Comparison of ENCODE assay signal across 9 cellular contexts in genomic region chr6:32974541-32975308, GRCh38. TPM values are rescaled to one million over a fixed set of nuclear protein-coding genes. Genes with fewer than 3 reads are reported as not detected.
A peak's percentile ranks its signal among the peaks of the same experiment; 100 is the strongest.
DNase-seq lines count a peak whose midpoint lies in the region; ATAC-seq and TF ChIP-seq lines count a peak whose summit lies in the region.
"Had no signal": no experiment of that assay in that cellular context is flagged by ENCODE, and none has a peak within 500 bp of the region (broad histone marks: within the 10 kb centered on the region; RNA-seq: fewer than 3 reads in every experiment).

No MANE protein-coding gene starts in this region.

- no peaks in the 10 kb centered on the region for H3K27me3 Mint-ChIP-seq in activated naive CD4-positive, alpha-beta T cell treated with anti-CD3 and anti-CD28 coated beads, Interleukin-2, amount 50 U/mL, for 24 hours
- H3K27me3 Mint-ChIP-seq in activated naive CD8-positive, alpha-beta T cell treated with anti-CD3 and anti-CD28 coated beads, Interleukin-2, amount 50 U/mL, for 24 hours: no peaks in the 10 kb centered on the region

- TF ChIP-seq CTCF in lower leg skin (IDR thresholded peaks at IDR 0.05): no peak
- no peak for TF ChIP-seq CTCF in transverse colon (IDR thresholded peaks at IDR 0.05)

- WGBS in lower leg skin, 2 donors: 2 to 5% methylated on average over 11 to 14 of the region's 14 CpGs
- 4 to 10% methylated on average over 2 to 14 of the region's 14 CpGs for WGBS in transverse colon (ENCODE audit: low coverage in 1 of 2), 2 donors

- in situ Hi-C loops in transverse colon (cut with MboI; ENCODE audit: low pct_ligation_motif_present in 1 of 4, low pct_unique_long_range_greater_than_20kb in 1 of 4, low sequenced_read_pairs in 3 of 4): loop anchor here in 3 of 4 donors (10.0 to 25.0 kb wide), 3 partner anchors 87 to 438 kb away; partner anchors contain the start of genes CUTA (in 1 of the 3), PHF1 (in 1 of the 3) and SYNGAP1 (in 1 of the 3)

- peaks cover 63% of the 10 kb centered on the region for H3K36me3 Mint-ChIP-seq in activated naive CD4-positive, alpha-beta T cell treated with anti-CD3 and anti-CD28 coated beads, Interleukin-2, amount 50 U/mL, for 24 hours
- peaks cover 97% of the 10 kb centered on the region for H3K36me3 Mint-ChIP-seq in activated naive CD8-positive, alpha-beta T cell treated with anti-CD3 and anti-CD28 coated beads, Interleukin-2, amount 50 U/mL, for 24 hours (ENCODE audit: low read depth)

- no peak for TF ChIP-seq EP300 in transverse colon (IDR thresholded peaks at IDR 0.05; ENCODE audit: low read depth)

- H3K4me3 Mint-ChIP-seq in activated naive CD4-positive, alpha-beta T cell treated with anti-CD3 and anti-CD28 coated beads, Interleukin-2, amount 50 U/mL, for 24 hours: peak overlapping the region; percentile 97
- peak overlapping the region; percentile 97 for H3K4me3 Mint-ChIP-seq in activated naive CD8-positive, alpha-beta T cell treated with anti-CD3 and anti-CD28 coated beads, Interleukin-2, amount 50 U/mL, for 24 hours

- H3K27ac ChIP-seq in transverse colon: peak overlapping the region; percentile 98 to 100 (median 99)

- intact Hi-C loops in lower leg skin (cut with DNase I; ENCODE audit: low total_unique reads) (loop anchor here (5.0 kb wide), 1 partner anchor 37 kb away; no protein-coding TSS in a partner anchor), transverse colon (cut with DNase I; ENCODE audit: low total_unique reads) (no loop called here)

- DNase-seq in activated naive CD4-positive, alpha-beta T cell (lab: John Stamatoyannopoulos, UW): no peak
- DNase-seq in activated naive CD8-positive, alpha-beta T cell treated with anti-CD3 and anti-CD28 coated beads, Interleukin-2, amount 50 U/mL, for 24 hours: no peak
- DNase-seq in lower leg skin (ENCODE audit: low spot score in 2 of 2): no peak
- DNase-seq in transverse colon: no peak
- DNase-seq in NCI-H2171 treated with DMSO at 0.1 percent for 48 hours (lab: John Stamatoyannopoulos, UW): no peak
- DNase-seq: occipital lobe had no signal

- TF ChIP-seq POLR2A in lower leg skin (IDR thresholded peaks at IDR 0.05): no peak
- no peak for TF ChIP-seq POLR2A in transverse colon (IDR thresholded peaks at IDR 0.05)

- peak overlapping the region; percentile 81 for H3K27ac Mint-ChIP-seq in activated naive CD4-positive, alpha-beta T cell treated with anti-CD3 and anti-CD28 coated beads, Interleukin-2, amount 50 U/mL, for 24 hours
- H3K27ac Mint-ChIP-seq in activated naive CD8-positive, alpha-beta T cell treated with anti-CD3 and anti-CD28 coated beads, Interleukin-2, amount 50 U/mL, for 24 hours: peak overlapping the region; percentile 98

- peaks cover 39% of the 10 kb centered on the region for H3K4me1 Mint-ChIP-seq in activated naive CD4-positive, alpha-beta T cell treated with anti-CD3 and anti-CD28 coated beads, Interleukin-2, amount 50 U/mL, for 24 hours
- H3K4me1 Mint-ChIP-seq in activated naive CD8-positive, alpha-beta T cell treated with anti-CD3 and anti-CD28 coated beads, Interleukin-2, amount 50 U/mL, for 24 hours: peaks cover 47% of the 10 kb centered on the region

- no peaks in the 10 kb centered on the region for H3K9me3 ChIP-seq in transverse colon

- H3K4me1 ChIP-seq in transverse colon: peaks cover 36 to 56% (median 40%) of the 10 kb centered on the region in 4 donors

- H3K27me3 ChIP-seq in transverse colon: no peaks in the 10 kb centered on the region

- ATAC-seq in activated naive CD8-positive, alpha-beta T cell treated with anti-CD3 and anti-CD28 coated beads, Interleukin-2, amount 50 U/mL, for 24 hours: no peak
- ATAC-seq in HG02571 (IDR thresholded peaks at IDR 0.05; ENCODE audit: unreplicated experiment) (no peak), HG03108 (IDR thresholded peaks at IDR 0.05; ENCODE audit: unreplicated experiment) (no peak)

- peaks cover 0 to 51% (median 24%) of the 10 kb centered on the region in 4 donors for H3K36me3 ChIP-seq in transverse colon

- no peaks in the 10 kb centered on the region for H3K9me3 Mint-ChIP-seq in activated naive CD4-positive, alpha-beta T cell treated with anti-CD3 and anti-CD28 coated beads, Interleukin-2, amount 50 U/mL, for 24 hours
- no peaks in the 10 kb centered on the region for H3K9me3 Mint-ChIP-seq in activated naive CD8-positive, alpha-beta T cell treated with anti-CD3 and anti-CD28 coated beads, Interleukin-2, amount 50 U/mL, for 24 hours

- H3K4me3 ChIP-seq in lower leg skin (ENCODE audit: low read depth, poor library complexity, severe bottlenecking) (peak overlapping the region; percentile 95), transverse colon (peak overlapping the region; percentile 47 to 86 (median 71))

RNA-seq across cellular contexts. Expression of gene BRD2, which starts 6.3 kb away (rescaled TPM):
- 100 to 1,000 TPM in 3 of 4 donors, 10 to 100 TPM in 1; 97.5 to 130 (median 119) TPM for total RNA-seq in lower leg skin
- 100 to 1,000 TPM; 116 to 612 (median 238) TPM for total RNA-seq in transverse colon

RNA-seq across cellular contexts. Expression of gene HLA-DMA, which starts 21.8 kb away (rescaled TPM):
- total RNA-seq in lower leg skin: 10 to 100 TPM; 11.5 to 33.4 (median 22.4) TPM
- total RNA-seq in transverse colon: 10 to 100 TPM in 3 of 4 donors, 1 to 10 TPM in 1; 1.4 to 40.4 (median 20.8) TPM

RNA-seq across cellular contexts. Expression of gene HLA-DMB, which starts 33.9 kb away (rescaled TPM):
- total RNA-seq in lower leg skin (10 to 100 TPM; 15.3 to 23.2 (median 18.4) TPM), transverse colon (10 to 100 TPM in 2 of 4 donors, 1 to 10 TPM in 2; 1.8 to 20.8 (median 13.2) TPM)

RNA-seq across cellular contexts. Expression of gene HLA-DOA, which starts 34.7 kb away (rescaled TPM):
- total RNA-seq in lower leg skin (10 to 100 TPM in 3 of 4 donors, 1 to 10 TPM in 1; 4.3 to 47.9 (median 13.4) TPM), transverse colon (1 to 10 TPM in 3 of 4 donors, under 1 TPM in 1; 0.82 to 7.9 (median 2.6) TPM)
